Comparison of ENCODE assay signal across 2 cellular contexts in the genomic region with DNA sequence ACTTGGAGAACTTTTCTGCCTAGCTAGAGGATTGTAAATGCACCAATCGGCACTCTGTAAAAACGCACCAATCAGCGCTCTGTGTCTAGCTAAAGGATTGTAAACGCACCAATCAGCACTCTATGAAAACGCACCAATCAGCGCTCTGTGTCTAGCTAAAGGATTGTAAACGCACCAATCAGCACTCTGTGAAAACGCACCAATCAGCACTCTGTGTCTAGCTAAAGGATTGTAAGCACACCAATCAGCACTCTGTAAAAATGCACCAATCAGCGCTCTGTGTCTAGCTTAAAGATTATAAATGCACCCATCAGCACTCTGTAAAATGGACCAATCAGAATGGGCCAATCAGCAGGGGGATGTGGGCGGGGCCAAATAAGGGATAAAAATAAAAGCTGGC.
TF ChIP-seq lines count a peak whose summit lies in the region.

No MANE protein-coding gene starts in this region.

TF ChIP-seq in IMR-90, 13 proteins besides CTCF, POLR2A, EP300 and RAD21:
- peak; percentile 28; the same call in 1 of the 2 replicates for TF ChIP-seq MAFK (IDR thresholded peaks at IDR 0.05; ENCODE audit: low read depth, low read length)

TF ChIP-seq in HepG2, 621 proteins besides CTCF, POLR2A, EP300 and RAD21:
- TF ChIP-seq NFYB (CRISPR knock-in tag; IDR thresholded peaks at IDR 0.05) = peak; percentile 61
- peak; percentile 9 to 55; a peak in 2 of 4 replicates for TF ChIP-seq MAFK (conservative IDR thresholded peaks at IDR 0.05 in 1 of 2, IDR thresholded peaks at IDR 0.05 in 1 of 2; ENCODE audit: low read length in 2 of 2)
TF ChIP-seq in HepG2: peak in this region for 2; not testable (repeated sequence) for 619.
